Comparison of ENCODE assay signal across 1 cellular context in the genomic region with DNA sequence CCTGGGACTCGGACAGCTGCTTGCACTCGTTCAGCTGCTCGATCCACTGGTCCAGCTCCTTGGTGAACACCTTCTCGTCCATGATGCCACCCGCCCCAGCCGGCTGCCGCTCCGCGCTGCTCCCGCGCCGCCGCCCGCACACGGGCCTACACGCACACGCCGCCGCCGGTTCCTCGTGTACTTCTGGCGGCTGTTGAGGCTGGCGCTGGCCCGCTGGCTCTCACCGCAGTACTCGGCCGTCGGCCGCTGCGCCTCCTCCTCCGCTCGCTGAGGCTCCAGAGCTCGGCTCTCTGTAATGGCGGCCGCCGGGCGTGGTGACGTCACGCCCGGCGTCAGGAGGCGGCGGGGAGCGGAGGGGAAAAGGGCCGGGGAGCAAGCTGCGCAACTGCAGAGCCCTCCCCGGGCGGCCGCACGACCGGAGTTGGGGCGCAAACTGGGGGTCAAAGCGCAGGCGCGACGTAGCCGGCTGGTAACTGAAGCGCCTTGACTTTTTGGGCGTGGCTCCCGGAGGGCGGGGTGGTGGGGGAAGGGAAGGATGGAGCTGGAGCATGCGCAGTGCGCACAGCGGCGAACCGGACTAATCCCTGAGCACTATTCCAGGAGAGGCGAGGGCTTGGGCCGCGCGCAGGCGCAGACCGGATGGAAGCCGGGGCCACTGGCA.
TF ChIP-seq lines count a peak whose summit lies in the region.

A gene (minus strand): TSS at position 294 of the 661 bp plus-strand sequence. CDS start 212 bp downstream, at position 82.

TF ChIP-seq in HCT116, 20 proteins besides CTCF, POLR2A, EP300 and RAD21 (continued from another document):
- TF ChIP-seq, protein P1, sequence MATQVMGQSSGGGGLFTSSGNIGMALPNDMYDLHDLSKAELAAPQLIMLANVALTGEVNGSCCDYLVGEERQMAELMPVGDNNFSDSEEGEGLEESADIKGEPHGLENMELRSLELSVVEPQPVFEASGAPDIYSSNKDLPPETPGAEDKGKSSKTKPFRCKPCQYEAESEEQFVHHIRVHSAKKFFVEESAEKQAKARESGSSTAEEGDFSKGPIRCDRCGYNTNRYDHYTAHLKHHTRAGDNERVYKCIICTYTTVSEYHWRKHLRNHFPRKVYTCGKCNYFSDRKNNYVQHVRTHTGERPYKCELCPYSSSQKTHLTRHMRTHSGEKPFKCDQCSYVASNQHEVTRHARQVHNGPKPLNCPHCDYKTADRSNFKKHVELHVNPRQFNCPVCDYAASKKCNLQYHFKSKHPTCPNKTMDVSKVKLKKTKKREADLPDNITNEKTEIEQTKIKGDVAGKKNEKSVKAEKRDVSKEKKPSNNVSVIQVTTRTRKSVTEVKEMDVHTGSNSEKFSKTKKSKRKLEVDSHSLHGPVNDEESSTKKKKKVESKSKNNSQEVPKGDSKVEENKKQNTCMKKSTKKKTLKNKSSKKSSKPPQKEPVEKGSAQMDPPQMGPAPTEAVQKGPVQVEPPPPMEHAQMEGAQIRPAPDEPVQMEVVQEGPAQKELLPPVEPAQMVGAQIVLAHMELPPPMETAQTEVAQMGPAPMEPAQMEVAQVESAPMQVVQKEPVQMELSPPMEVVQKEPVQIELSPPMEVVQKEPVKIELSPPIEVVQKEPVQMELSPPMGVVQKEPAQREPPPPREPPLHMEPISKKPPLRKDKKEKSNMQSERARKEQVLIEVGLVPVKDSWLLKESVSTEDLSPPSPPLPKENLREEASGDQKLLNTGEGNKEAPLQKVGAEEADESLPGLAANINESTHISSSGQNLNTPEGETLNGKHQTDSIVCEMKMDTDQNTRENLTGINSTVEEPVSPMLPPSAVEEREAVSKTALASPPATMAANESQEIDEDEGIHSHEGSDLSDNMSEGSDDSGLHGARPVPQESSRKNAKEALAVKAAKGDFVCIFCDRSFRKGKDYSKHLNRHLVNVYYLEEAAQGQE (IDR thresholded peaks at IDR 0.05; ENCODE audit: low read depth): no peak
- TF ChIP-seq SIN3A (IDR thresholded peaks at IDR 0.05; ENCODE audit: low read depth) (no peak), TCF7L2 (IDR thresholded peaks at IDR 0.05; ENCODE audit: borderline replicate concordance, extremely low read depth, insufficient read depth, insufficient read length) (no peak), JUND (IDR thresholded peaks at IDR 0.05) (no peak), POLR2AphosphoS5 (IDR thresholded peaks at IDR 0.05; ENCODE audit: low read depth, low read length) (peak; percentile 86)
TF ChIP-seq in HCT116: peak in this region for 3.
